ENCODE assay signal across 13 cellular contexts in genomic region chr5:150644058-150644457, GRCh38. TPM values are rescaled to one million over a fixed set of nuclear protein-coding genes. Genes with fewer than 3 reads are reported as not detected.
DNase-seq lines count a peak whose midpoint lies in the region; ATAC-seq and TF ChIP-seq lines count a peak whose summit lies in the region.
"Had no signal": no experiment of that assay in that cellular context is flagged by ENCODE, and none has a peak within 500 bp of the region (broad histone marks: within the 10 kb centered on the region; RNA-seq: fewer than 3 reads in every experiment).

No MANE protein-coding gene starts in this region.

- no peak for DNase-seq in HFFc6
- DNase-seq in breast epithelium (ENCODE audit: low spot score in 2 of 2), result no peak
- no peak for DNase-seq in lower lobe of right lung
- no peak for DNase-seq in stimulated activated naive B cell treated with anti-CD40 and anti-IgM and Interleukin-4, amounts not matched to agents 10 μg/mL and 1 μg/mL and 100 μg/mL, for 72 hours
- no peak for DNase-seq in NCI-H748 (lab: John Stamatoyannopoulos, UW; ENCODE audit: unreplicated experiment)
- DNase-seq in NCI-H2029 (lab: John Stamatoyannopoulos, UW), result no peak
- DNase-seq: activated CD8-positive, alpha-beta memory T cell treated with anti-CD3 and anti-CD28 coated beads for 24 hours; activated naive CD4-positive, alpha-beta T cell treated with anti-CD3 and anti-CD28 coated beads, Interleukin-2, amount 10 ng/mL, durations not matched to agents 7 days and 5 days; cortex of kidney had no signal

- peaks cover 8% of the 10 kb centered on the region for H3K36me3 Mint-ChIP-seq in HFFc6 (ENCODE audit: low read depth)
- H3K36me3 Mint-ChIP-seq in stimulated activated naive B cell treated with anti-CD40 and anti-IgM and Interleukin-4, amounts not matched to agents 10 μg/mL and 1 μg/mL and 100 μg/mL, for 72 hours, result peaks cover 8 to 32% of the 10 kb centered on the region in 2 donors
- H3K36me3 Mint-ChIP-seq: activated naive CD4-positive, alpha-beta T cell treated with anti-CD3 and anti-CD28 coated beads, Interleukin-2, amount 10 ng/mL, durations not matched to agents 7 days and 5 days had no signal

- TF ChIP-seq CTCF in HFFc6 (IDR thresholded peaks at IDR 0.05) (no peak), breast epithelium (IDR thresholded peaks at IDR 0.05) (no peak), lower lobe of right lung (IDR thresholded peaks at IDR 0.05) (no peak)

- H3K9me3 ChIP-seq in breast epithelium (no peaks in the 10 kb centered on the region), lower lobe of right lung (no peaks in the 10 kb centered on the region)

- no peaks in the 10 kb centered on the region; the same call in 1 of the 2 replicates for H3K27me3 Mint-ChIP-seq in HFFc6 (ENCODE audit: insufficient read depth)
- H3K27me3 Mint-ChIP-seq in stimulated activated naive B cell treated with anti-CD40 and anti-IgM and Interleukin-4, amounts not matched to agents 10 μg/mL and 1 μg/mL and 100 μg/mL, for 72 hours, result no peaks in the 10 kb centered on the region

- H3K27me3 ChIP-seq in breast epithelium (no peaks in the 10 kb centered on the region), lower lobe of right lung (ENCODE audit: low read depth) (no peaks in the 10 kb centered on the region)

- ATAC-seq in lower lobe of right lung, result no peak
- ATAC-seq in stimulated activated naive B cell treated with anti-CD40 and anti-IgM and Interleukin-4, amounts not matched to agents 10 μg/mL and 1 μg/mL and 100 μg/mL, for 72 hours (replicated peaks), result no peak
- ATAC-seq in HG03439 (IDR thresholded peaks at IDR 0.05; ENCODE audit: unreplicated experiment), result no peak
- ATAC-seq in GM21515 (IDR thresholded peaks at IDR 0.05; ENCODE audit: unreplicated experiment), result no peak

- H3K36me3 ChIP-seq in breast epithelium (no peaks in the 10 kb centered on the region), lower lobe of right lung (peaks cover 11% of the 10 kb centered on the region)

- H3K27ac Mint-ChIP-seq in HFFc6, result peak overlapping the region; percentile 76
- H3K27ac Mint-ChIP-seq in stimulated activated naive B cell treated with anti-CD40 and anti-IgM and Interleukin-4, amounts not matched to agents 10 μg/mL and 1 μg/mL and 100 μg/mL, for 72 hours, result peak overlapping the region; percentile 7
- H3K27ac Mint-ChIP-seq: activated naive CD4-positive, alpha-beta T cell treated with anti-CD3 and anti-CD28 coated beads, Interleukin-2, amount 10 ng/mL, durations not matched to agents 7 days and 5 days had no signal

- peak overlapping the region; percentile 55 for H3K4me3 Mint-ChIP-seq in HFFc6
- no peak overlapping the region for H3K4me3 Mint-ChIP-seq in stimulated activated naive B cell treated with anti-CD40 and anti-IgM and Interleukin-4, amounts not matched to agents 10 μg/mL and 1 μg/mL and 100 μg/mL, for 72 hours
- H3K4me3 Mint-ChIP-seq: activated naive CD4-positive, alpha-beta T cell treated with anti-CD3 and anti-CD28 coated beads, Interleukin-2, amount 10 ng/mL, durations not matched to agents 7 days and 5 days; neural crest cell had no signal

- intact Hi-C loops in breast epithelium (cut with DNase I; ENCODE audit: low total_unique reads), result no loop called here
- intact Hi-C loops in lower lobe of right lung (cut with DNase I), result no loop called here

- no peak overlapping the region for H3K4me3 ChIP-seq in breast epithelium
- H3K4me3 ChIP-seq in lower lobe of right lung, result no peak overlapping the region

- H3K4me1 ChIP-seq in breast epithelium (peaks cover 21 to 38% of the 10 kb centered on the region in 2 donors), lower lobe of right lung (peaks cover 83% of the 10 kb centered on the region)

- no peaks in the 10 kb centered on the region for H3K9me3 Mint-ChIP-seq in HFFc6
- no peaks in the 10 kb centered on the region for H3K9me3 Mint-ChIP-seq in stimulated activated naive B cell treated with anti-CD40 and anti-IgM and Interleukin-4, amounts not matched to agents 10 μg/mL and 1 μg/mL and 100 μg/mL, for 72 hours
- H3K9me3 Mint-ChIP-seq: activated naive CD4-positive, alpha-beta T cell treated with anti-CD3 and anti-CD28 coated beads, Interleukin-2, amount 10 ng/mL, durations not matched to agents 7 days and 5 days; neural crest cell had no signal

- peaks cover 69% of the 10 kb centered on the region for H3K4me1 Mint-ChIP-seq in HFFc6 (ENCODE audit: low read depth)
- H3K4me1 Mint-ChIP-seq in stimulated activated naive B cell treated with anti-CD40 and anti-IgM and Interleukin-4, amounts not matched to agents 10 μg/mL and 1 μg/mL and 100 μg/mL, for 72 hours, result peaks cover 0 to 1% of the 10 kb centered on the region in 2 donors
- H3K4me1 Mint-ChIP-seq: activated naive CD4-positive, alpha-beta T cell treated with anti-CD3 and anti-CD28 coated beads, Interleukin-2, amount 10 ng/mL, durations not matched to agents 7 days and 5 days had no signal

- no peak for TF ChIP-seq POLR2A in breast epithelium (IDR thresholded peaks at IDR 0.05)

- H3K27ac ChIP-seq in breast epithelium, result peak overlapping the region; percentile 81 to 97
- H3K27ac ChIP-seq in lower lobe of right lung, result peak overlapping the region; percentile 31
- H3K27ac ChIP-seq: C4-2B had no signal

RNA-seq across cellular contexts. Expression of gene SYNPO, which starts 3.6 kb away (rescaled TPM):
- total RNA-seq in HFFc6 (2021; fragmentation: NEBNext Ultra II Directional; extraction: Animal tissue kit (Norgen Biotek cat#: 25700)), result 10 to 100 TPM; 35.6 to 50.7 (median 47.8) TPM
- total RNA-seq in breast epithelium (10 to 100 TPM in 2 of 3 donors, 1 to 10 TPM in 1; 6.3 to 22.4 (median 15.4) TPM), lower lobe of right lung (90.6 TPM)

RNA-seq across cellular contexts. Expression of gene MYOZ3, which starts 17.0 kb away (rescaled TPM):
- total RNA-seq in HFFc6 (2021; fragmentation: NEBNext Ultra II Directional; extraction: Animal tissue kit (Norgen Biotek cat#: 25700)), result under 1 TPM in 2 of 6 experiments, not detected in 4; 0.05 to 0.14 TPM
- total RNA-seq in breast epithelium (under 1 TPM; under 0.01 to 0.33 (median 0.15) TPM), lower lobe of right lung (0.92 TPM)

RNA-seq across cellular contexts. Expression of gene RBM22, which starts 56.8 kb away (rescaled TPM):
- total RNA-seq in HFFc6 (2021; fragmentation: NEBNext Ultra II Directional; extraction: Animal tissue kit (Norgen Biotek cat#: 25700)), result 10 to 100 TPM; 32.6 to 40.2 (median 35.4) TPM
- total RNA-seq in breast epithelium, result 10 to 100 TPM; 40.5 to 57.8 (median 44.9) TPM
- 46.8 TPM for total RNA-seq in lower lobe of right lung
